In the genomic region with DNA sequence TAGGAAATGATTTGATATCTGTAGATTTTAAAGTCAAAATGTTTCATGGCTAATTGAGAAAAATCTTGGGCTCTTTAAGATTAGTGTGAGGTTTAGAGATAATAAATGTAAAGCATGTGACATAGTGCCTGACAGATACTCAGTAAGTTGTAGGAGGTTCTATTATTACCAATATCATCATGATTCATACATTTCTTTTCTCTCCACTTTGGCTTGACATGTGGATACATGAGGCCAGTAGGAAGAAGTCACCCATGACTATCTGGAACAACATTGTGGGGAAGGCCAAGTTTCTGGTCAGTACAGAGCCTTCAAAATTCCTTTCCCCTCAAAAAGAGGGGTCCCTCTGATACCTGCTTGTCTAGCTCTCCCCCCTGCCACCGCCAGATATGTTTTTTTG, we compare ENCODE assay signal across 15 cellular contexts.
"Had no signal": no experiment of that assay in that cellular context is flagged by ENCODE, and none has a peak within 500 bp of the region (broad histone marks: within the 10 kb centered on the region; RNA-seq: fewer than 3 reads in every experiment).

No MANE protein-coding gene starts in this region.

- DNase-seq: activated CD4-positive, alpha-beta T cell treated with anti-CD3 and anti-CD28 coated beads for 36 hours; activated CD4-positive, alpha-beta T cell treated with anti-CD3 and anti-CD28 coated beads, Interleukin-2, amount 50 U/mL, for 48 hours; activated gamma-delta T cell; effector memory CD8-positive, alpha-beta T cell; gastrocnemius medialis; heart left ventricle; nephron progenitor cell; occipital lobe; stimulated activated CD4-positive, alpha-beta T cell treated with anti-CD3 and anti-CD28 coated beads, Interleukin-15, amount 100 ng/mL, for 24 hours; stimulated activated CD4-positive, alpha-beta T cell treated with anti-CD3 and anti-CD28 coated beads, Interleukin-2, amount 100 ng/mL, for 48 hours; stomach; upper lobe of right lung had no signal

- H3K9me3 ChIP-seq: breast epithelium, gastrocnemius medialis, heart left ventricle, right atrium auricular region, stomach, upper lobe of right lung had no signal

- ATAC-seq: activated CD4-positive, alpha-beta T cell treated with anti-CD3 and anti-CD28 coated beads for 36 hours; effector memory CD8-positive, alpha-beta T cell; gastrocnemius medialis; heart left ventricle; upper lobe of right lung; WTC11 had no signal

- H3K4me1 ChIP-seq: breast epithelium, gastrocnemius medialis, heart left ventricle, right atrium auricular region, upper lobe of right lung had no signal

- H3K27me3 ChIP-seq: breast epithelium, gastrocnemius medialis, heart left ventricle, right atrium auricular region, stomach, upper lobe of right lung had no signal

- H3K27ac ChIP-seq: breast epithelium, gastrocnemius medialis, heart left ventricle, right atrium auricular region, stomach, upper lobe of right lung had no signal

- H3K36me3 ChIP-seq: breast epithelium, gastrocnemius medialis, heart left ventricle, right atrium auricular region, stomach, upper lobe of right lung had no signal

- H3K4me3 ChIP-seq: breast epithelium, gastrocnemius medialis, heart left ventricle, right atrium auricular region, stomach, upper lobe of right lung had no signal
